Comparison of ENCODE assay signal across 11 cellular contexts in genomic region chr13:48159436-48160225, GRCh38.
DNase-seq lines count a peak whose midpoint lies in the region; TF ChIP-seq lines count a peak whose summit lies in the region.
"Had no signal": no experiment of that assay in that cellular context is flagged by ENCODE, and none has a peak within 500 bp of the region (broad histone marks: within the 10 kb centered on the region; RNA-seq: fewer than 3 reads in every experiment).

No MANE protein-coding gene starts in this region.

- peak; percentile 38 for DNase-seq in A172 (ENCODE audit: low spot score)
- peak; percentile 30 for DNase-seq in EL
- DNase-seq in islet precursor cell: peak; percentile 82
- no peak for DNase-seq in dedifferentiated amniotic fluid mesenchymal stem cell (ENCODE audit: extremely low spot score)
- DNase-seq in activated T-helper 1 cell treated with anti-CD3 and anti-CD28 coated beads, Interleukin-12 subunit alpha, Interleukin-12 subunit beta, Interleukin-2, Interleukin-4 antibody, amounts not matched to agents 30 ng/mL and 10 ng/mL and 1 ng/mL, durations not matched to agents 14 hours and 24 hours and 36 hours (ENCODE audit: low spot score): no peak
- no peak for DNase-seq in occipital lobe (lab: John Stamatoyannopoulos, UW)
- no peak for DNase-seq in HuH-7.5 (ENCODE audit: low spot score)
- DNase-seq: activated naive CD4-positive, alpha-beta T cell treated with anti-CD3 and anti-CD28 coated beads, Interleukin-2, amount 10 ng/mL, durations not matched to agents 7 days and 5 days; NCI-H1436; right cardiac atrium had no signal

- no peak overlapping the region for H3K27ac Mint-ChIP-seq in activated T-helper 1 cell treated with anti-CD3 and anti-CD28 coated beads, Interleukin-12 subunit alpha, Interleukin-12 subunit beta, Interleukin-2, Interleukin-4 antibody, amounts not matched to agents 30 ng/mL and 10 ng/mL and 1 ng/mL, durations not matched to agents 14 hours and 24 hours and 36 hours

- no peaks in the 10 kb centered on the region for H3K9me3 Mint-ChIP-seq in activated T-helper 1 cell treated with anti-CD3 and anti-CD28 coated beads, Interleukin-12 subunit alpha, Interleukin-12 subunit beta, Interleukin-2, Interleukin-4 antibody, amounts not matched to agents 30 ng/mL and 10 ng/mL and 1 ng/mL, durations not matched to agents 14 hours and 24 hours and 36 hours
- H3K9me3 Mint-ChIP-seq: activated naive CD4-positive, alpha-beta T cell treated with anti-CD3 and anti-CD28 coated beads, Interleukin-2, amount 10 ng/mL, durations not matched to agents 7 days and 5 days had no signal

- peaks cover 5% of the 10 kb centered on the region for H3K36me3 Mint-ChIP-seq in activated T-helper 1 cell treated with anti-CD3 and anti-CD28 coated beads, Interleukin-12 subunit alpha, Interleukin-12 subunit beta, Interleukin-2, Interleukin-4 antibody, amounts not matched to agents 30 ng/mL and 10 ng/mL and 1 ng/mL, durations not matched to agents 14 hours and 24 hours and 36 hours (ENCODE audit: low read depth)
- H3K36me3 Mint-ChIP-seq: activated naive CD4-positive, alpha-beta T cell treated with anti-CD3 and anti-CD28 coated beads, Interleukin-2, amount 10 ng/mL, durations not matched to agents 7 days and 5 days had no signal

- H3K27ac ChIP-seq in VCaP: peak overlapping the region; percentile 73

- H3K4me1 Mint-ChIP-seq in activated T-helper 1 cell treated with anti-CD3 and anti-CD28 coated beads, Interleukin-12 subunit alpha, Interleukin-12 subunit beta, Interleukin-2, Interleukin-4 antibody, amounts not matched to agents 30 ng/mL and 10 ng/mL and 1 ng/mL, durations not matched to agents 14 hours and 24 hours and 36 hours (ENCODE audit: low read depth): peaks cover 55% of the 10 kb centered on the region

- TF ChIP-seq CTCF in VCaP (conservative IDR thresholded peaks at IDR 0.05): no peak

- no peak overlapping the region for H3K4me3 Mint-ChIP-seq in activated T-helper 1 cell treated with anti-CD3 and anti-CD28 coated beads, Interleukin-12 subunit alpha, Interleukin-12 subunit beta, Interleukin-2, Interleukin-4 antibody, amounts not matched to agents 30 ng/mL and 10 ng/mL and 1 ng/mL, durations not matched to agents 14 hours and 24 hours and 36 hours
- H3K4me3 Mint-ChIP-seq: activated naive CD4-positive, alpha-beta T cell treated with anti-CD3 and anti-CD28 coated beads, Interleukin-2, amount 10 ng/mL, durations not matched to agents 7 days and 5 days had no signal

- intact Hi-C loops in activated T-helper 1 cell treated with anti-CD3 and anti-CD28 coated beads, Interleukin-12 subunit alpha, Interleukin-12 subunit beta, Interleukin-2, Interleukin-4 antibody, amounts not matched to agents 30 ng/mL and 10 ng/mL and 1 ng/mL, durations not matched to agents 14 hours and 24 hours and 36 hours (cut with micrococcal nuclease): loop anchor here (5.0 to 10.0 kb wide), 2 partner anchors 145 to 243 kb away; partner anchors contain the start of gene RB1

- H3K27me3 Mint-ChIP-seq in activated T-helper 1 cell treated with anti-CD3 and anti-CD28 coated beads, Interleukin-12 subunit alpha, Interleukin-12 subunit beta, Interleukin-2, Interleukin-4 antibody, amounts not matched to agents 30 ng/mL and 10 ng/mL and 1 ng/mL, durations not matched to agents 14 hours and 24 hours and 36 hours (ENCODE audit: insufficient read depth): peaks cover 5% of the 10 kb centered on the region
- H3K27me3 Mint-ChIP-seq: activated naive CD4-positive, alpha-beta T cell treated with anti-CD3 and anti-CD28 coated beads, Interleukin-2, amount 10 ng/mL, durations not matched to agents 7 days and 5 days had no signal

Comparison
In these comparisons a context has a peak if more than half of its experiments do, and no peak if none do; other contexts are left out.
1. DNase-seq: peak in A172 (single experiment), EL (single experiment) and islet precursor cell (single experiment); none in dedifferentiated amniotic fluid mesenchymal stem cell (single experiment), activated T-helper 1 cell treated with anti-CD3 and anti-CD28 coated beads, Interleukin-12 subunit alpha, Interleukin-12 subunit beta, Interleukin-2, Interleukin-4 antibody, amounts not matched to agents 30 ng/mL and 10 ng/mL and 1 ng/mL, durations not matched to agents 14 hours and 24 hours and 36 hours (single experiment), occipital lobe (single experiment) and HuH-7.5 (single experiment).